ENCODE assay signal across 1 cellular context in genomic region chr19:5687360-5688198, GRCh38.
TF ChIP-seq lines count a peak whose summit lies in the region.

No MANE protein-coding gene starts in this region.

TF ChIP-seq in HepG2, 621 proteins besides CTCF, POLR2A, EP300 and RAD21 (continues in another document):
- TF ChIP-seq TEAD3 (CRISPR knock-in tag; optimal IDR thresholded peaks at IDR 0.05; ENCODE audit: borderline replicate concordance), result peak; percentile 20
- peak; percentile 85; the same call in 1 of the 2 replicates for TF ChIP-seq DNMT1 (CRISPR knock-in tag; IDR thresholded peaks at IDR 0.05)
- peak; percentile 42; the same call in 1 of the 2 replicates for TF ChIP-seq HDAC1 (CRISPR knock-in tag; IDR thresholded peaks at IDR 0.05)
- TF ChIP-seq ZNF557 (CRISPR knock-in tag; IDR thresholded peaks at IDR 0.05), result no peak
- TF ChIP-seq ZNF776 (CRISPR knock-in tag; IDR thresholded peaks at IDR 0.05), result 0 out of 2 replicates have a peak, but pooled peaks have one; percentile 5
- no peak for TF ChIP-seq HMG20B (CRISPR knock-in tag; conservative IDR thresholded peaks at IDR 0.05)
- peak; percentile 46; the same call in 1 of the 2 replicates for TF ChIP-seq ZNF619 (CRISPR knock-in tag; IDR thresholded peaks at IDR 0.05)
- TF ChIP-seq ZNF205 (CRISPR knock-in tag; IDR thresholded peaks at IDR 0.05), result no peak
- no peak for TF ChIP-seq RFXAP (CRISPR knock-in tag; IDR thresholded peaks at IDR 0.05; ENCODE audit: borderline replicate concordance)
- TF ChIP-seq ATF7 (IDR thresholded peaks at IDR 0.05), result no peak
- TF ChIP-seq ATF7 (CRISPR knock-in tag; IDR thresholded peaks at IDR 0.05), result no peak
- TF ChIP-seq YEATS4 (CRISPR knock-in tag; IDR thresholded peaks at IDR 0.05; ENCODE audit: borderline replicate concordance), result peak; percentile 6; the same call in 1 of the 2 replicates
- peak; percentile 81 for TF ChIP-seq ZBTB38 (CRISPR knock-in tag; IDR thresholded peaks at IDR 0.05)
- TF ChIP-seq ZNF768 (CRISPR knock-in tag; IDR thresholded peaks at IDR 0.05), result peak; percentile 21; the same call in 1 of the 2 replicates
- TF ChIP-seq ZNF121 (CRISPR knock-in tag; IDR thresholded peaks at IDR 0.05), result peak; percentile 30; the same call in 1 of the 2 replicates
- TF ChIP-seq ZNF24 (IDR thresholded peaks at IDR 0.05), result no peak
- 0 out of 2 replicates have a peak, but pooled peaks have one; percentile 80 for TF ChIP-seq ADNP (CRISPR knock-in tag; IDR thresholded peaks at IDR 0.05)
- TF ChIP-seq ZGPAT (CRISPR knock-in tag; IDR thresholded peaks at IDR 0.05), result 0 out of 2 replicates have a peak, but pooled peaks have one; percentile 3
- peak in 1 of 2 experiments; percentile 23; a peak in 1 of 4 replicates for TF ChIP-seq HMGXB4 (CRISPR knock-in tag; IDR thresholded peaks at IDR 0.05; ENCODE audit: borderline replicate concordance in 1 of 2, low read depth in 1 of 2)
- peak; percentile 66 for TF ChIP-seq TAF15 (IDR thresholded peaks at IDR 0.05; ENCODE audit: low read depth, low read length, poor library complexity, severe bottlenecking)
- TF ChIP-seq ZNF329 (CRISPR knock-in tag; IDR thresholded peaks at IDR 0.05; ENCODE audit: low read depth), result 0 out of 2 replicates have a peak, but pooled peaks have one; percentile 16
- TF ChIP-seq ZBTB4 (CRISPR knock-in tag; IDR thresholded peaks at IDR 0.05; ENCODE audit: borderline replicate concordance), result peak; percentile 64; the same call in 1 of the 2 replicates
- TF ChIP-seq MTA3 (CRISPR knock-in tag; IDR thresholded peaks at IDR 0.05), result no peak
- TF ChIP-seq, protein P1, sequence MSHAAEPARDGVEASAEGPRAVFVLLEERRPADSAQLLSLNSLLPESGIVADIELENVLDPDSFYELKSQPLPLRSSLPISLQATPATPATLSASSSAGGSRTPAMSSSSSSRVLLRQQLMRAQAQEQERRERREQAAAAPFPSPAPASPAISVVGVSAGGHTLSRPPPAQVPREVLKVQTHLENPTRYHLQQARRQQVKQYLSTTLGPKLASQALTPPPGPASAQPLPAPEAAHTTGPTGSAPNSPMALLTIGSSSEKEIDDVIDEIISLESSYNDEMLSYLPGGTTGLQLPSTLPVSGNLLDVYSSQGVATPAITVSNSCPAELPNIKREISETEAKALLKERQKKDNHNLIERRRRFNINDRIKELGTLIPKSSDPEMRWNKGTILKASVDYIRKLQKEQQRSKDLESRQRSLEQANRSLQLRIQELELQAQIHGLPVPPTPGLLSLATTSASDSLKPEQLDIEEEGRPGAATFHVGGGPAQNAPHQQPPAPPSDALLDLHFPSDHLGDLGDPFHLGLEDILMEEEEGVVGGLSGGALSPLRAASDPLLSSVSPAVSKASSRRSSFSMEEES (CRISPR knock-in tag; IDR thresholded peaks at IDR 0.05), result no peak
- TF ChIP-seq HCFC1 (IDR thresholded peaks at IDR 0.05; ENCODE audit: low read depth, low read length), result no peak
- no peak for TF ChIP-seq ASH2L (IDR thresholded peaks at IDR 0.05; ENCODE audit: insufficient read length, low read depth, low read length)
- TF ChIP-seq, protein P2, sequence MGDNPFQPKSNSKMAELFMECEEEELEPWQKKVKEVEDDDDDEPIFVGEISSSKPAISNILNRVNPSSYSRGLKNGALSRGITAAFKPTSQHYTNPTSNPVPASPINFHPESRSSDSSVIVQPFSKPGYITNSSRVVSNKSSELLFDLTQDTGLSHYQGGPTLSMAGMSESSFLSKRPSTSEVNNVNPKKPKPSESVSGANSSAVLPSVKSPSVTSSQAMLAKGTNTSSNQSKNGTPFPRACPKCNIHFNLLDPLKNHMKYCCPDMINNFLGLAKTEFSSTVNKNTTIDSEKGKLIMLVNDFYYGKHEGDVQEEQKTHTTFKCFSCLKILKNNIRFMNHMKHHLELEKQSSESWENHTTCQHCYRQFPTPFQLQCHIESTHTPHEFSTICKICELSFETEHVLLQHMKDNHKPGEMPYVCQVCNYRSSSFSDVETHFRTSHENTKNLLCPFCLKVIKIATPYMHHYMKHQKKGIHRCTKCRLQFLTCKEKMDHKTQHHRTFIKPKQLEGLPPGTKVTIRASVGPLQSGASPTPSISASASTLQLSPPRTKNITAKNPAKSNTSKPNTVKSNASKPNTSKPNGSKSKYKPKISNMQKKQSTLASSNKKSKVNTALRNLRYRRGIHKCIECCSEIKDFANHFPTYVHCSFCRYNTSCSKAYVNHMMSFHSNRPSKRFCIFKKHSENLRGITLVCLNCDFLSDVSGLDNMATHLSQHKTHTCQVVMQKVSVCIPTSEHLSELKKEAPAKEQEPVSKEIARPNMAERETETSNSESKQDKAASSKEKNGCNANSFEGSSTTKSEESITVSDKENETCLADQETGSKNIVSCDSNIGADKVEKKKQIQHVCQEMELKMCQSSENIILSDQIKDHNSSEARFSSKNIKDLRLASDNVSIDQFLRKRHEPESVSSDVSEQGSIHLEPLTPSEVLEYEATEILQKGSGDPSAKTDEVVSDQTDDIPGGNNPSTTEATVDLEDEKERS (CRISPR knock-in tag; IDR thresholded peaks at IDR 0.05), result 0 out of 2 replicates have a peak, but pooled peaks have one; percentile 20
- TF ChIP-seq RCOR2 (CRISPR knock-in tag; IDR thresholded peaks at IDR 0.05), result no peak
- TF ChIP-seq ZFP36L1 (CRISPR knock-in tag; IDR thresholded peaks at IDR 0.05), result no peak
- no peak for TF ChIP-seq ZSCAN9 (CRISPR knock-in tag; IDR thresholded peaks at IDR 0.05; ENCODE audit: borderline replicate concordance)
- 0 out of 2 replicates have a peak, but pooled peaks have one; percentile 11 for TF ChIP-seq ZNF280B (CRISPR knock-in tag; IDR thresholded peaks at IDR 0.05; ENCODE audit: borderline replicate concordance)
- TF ChIP-seq RXRA (CRISPR knock-in tag; IDR thresholded peaks at IDR 0.05), result 0 out of 2 replicates have a peak, but pooled peaks have one; percentile 12
- no peak for TF ChIP-seq ZNF850 (CRISPR knock-in tag; conservative IDR thresholded peaks at IDR 0.05)
- no peak for TF ChIP-seq SMARCC2 (IDR thresholded peaks at IDR 0.05)
- TF ChIP-seq CBX1 (IDR thresholded peaks at IDR 0.05; ENCODE audit: low read depth), result no peak
- no peak for TF ChIP-seq CBX2 (IDR thresholded peaks at IDR 0.05; ENCODE audit: low read depth, low read length)
- TF ChIP-seq CBX2 (CRISPR knock-in tag; IDR thresholded peaks at IDR 0.05; ENCODE audit: low read depth), result no peak
- peak; percentile 33 for TF ChIP-seq ZNF687 (CRISPR knock-in tag; IDR thresholded peaks at IDR 0.05)
- TF ChIP-seq MEIS2 (CRISPR knock-in tag; IDR thresholded peaks at IDR 0.05), result 0 out of 2 replicates have a peak, but pooled peaks have one; percentile 21
- TF ChIP-seq, protein P3, sequence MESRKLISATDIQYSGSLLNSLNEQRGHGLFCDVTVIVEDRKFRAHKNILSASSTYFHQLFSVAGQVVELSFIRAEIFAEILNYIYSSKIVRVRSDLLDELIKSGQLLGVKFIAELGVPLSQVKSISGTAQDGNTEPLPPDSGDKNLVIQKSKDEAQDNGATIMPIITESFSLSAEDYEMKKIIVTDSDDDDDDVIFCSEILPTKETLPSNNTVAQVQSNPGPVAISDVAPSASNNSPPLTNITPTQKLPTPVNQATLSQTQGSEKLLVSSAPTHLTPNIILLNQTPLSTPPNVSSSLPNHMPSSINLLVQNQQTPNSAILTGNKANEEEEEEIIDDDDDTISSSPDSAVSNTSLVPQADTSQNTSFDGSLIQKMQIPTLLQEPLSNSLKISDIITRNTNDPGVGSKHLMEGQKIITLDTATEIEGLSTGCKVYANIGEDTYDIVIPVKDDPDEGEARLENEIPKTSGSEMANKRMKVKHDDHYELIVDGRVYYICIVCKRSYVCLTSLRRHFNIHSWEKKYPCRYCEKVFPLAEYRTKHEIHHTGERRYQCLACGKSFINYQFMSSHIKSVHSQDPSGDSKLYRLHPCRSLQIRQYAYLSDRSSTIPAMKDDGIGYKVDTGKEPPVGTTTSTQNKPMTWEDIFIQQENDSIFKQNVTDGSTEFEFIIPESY (CRISPR knock-in tag; IDR thresholded peaks at IDR 0.05), result peak; percentile 93
- peak; percentile 37; the same call in 1 of the 2 replicates for TF ChIP-seq HOXA3 (CRISPR knock-in tag; IDR thresholded peaks at IDR 0.05)
- TF ChIP-seq KLF9 (CRISPR knock-in tag; IDR thresholded peaks at IDR 0.05; ENCODE audit: low read depth), result no peak
- TF ChIP-seq GABPB1 (CRISPR knock-in tag; IDR thresholded peaks at IDR 0.05), result no peak
- peak; percentile 4 for TF ChIP-seq HNRNPLL (IDR thresholded peaks at IDR 0.05; ENCODE audit: low read depth, low read length, poor library complexity, severe bottlenecking)
- no peak for TF ChIP-seq JARID2 (CRISPR knock-in tag; IDR thresholded peaks at IDR 0.05; ENCODE audit: insufficient replicate concordance)
